Comparison of ENCODE assay signal across 8 cellular contexts in the genomic region with DNA sequence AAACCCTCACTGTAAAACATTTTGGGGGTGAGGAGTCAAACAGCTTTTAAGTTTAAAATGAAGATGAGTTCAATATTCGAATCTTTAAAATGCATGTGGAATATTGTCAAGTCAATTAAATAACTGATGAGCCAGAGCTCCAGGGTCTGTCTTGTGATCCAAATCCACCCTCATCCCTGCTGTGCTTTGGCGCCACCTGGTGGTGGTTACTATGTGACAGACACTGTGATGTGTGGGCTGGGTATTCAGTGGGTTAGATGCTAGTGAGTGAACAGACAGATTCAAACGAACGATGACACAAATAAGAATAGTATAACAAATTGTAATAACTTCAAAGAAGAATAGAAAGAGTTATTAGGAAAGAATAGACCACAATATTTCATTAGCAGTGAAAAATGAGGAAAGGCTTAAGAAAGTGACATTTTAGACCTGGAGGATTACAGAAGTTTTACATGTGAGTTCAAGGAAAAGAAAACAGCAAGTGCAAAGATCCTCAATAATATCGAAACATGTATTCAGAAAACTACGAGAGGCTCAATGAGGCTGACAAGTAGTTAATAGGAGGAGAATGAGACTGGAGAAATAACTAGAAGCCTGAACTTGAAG. TPM values are rescaled to one million over a fixed set of nuclear protein-coding genes. Genes with fewer than 3 reads are reported as not detected.
DNase-seq lines count a peak whose midpoint lies in the region; ATAC-seq and TF ChIP-seq lines count a peak whose summit lies in the region.

No MANE protein-coding gene starts in this region.

- no peak overlapping the region for H3K27ac ChIP-seq in CD8-positive, alpha-beta memory T cell (ENCODE audit: low read depth, low read length)
- H3K27ac ChIP-seq in OCI-LY1 (ENCODE audit: low read depth, low read length, poor library complexity, severe bottlenecking) (no peak overlapping the region), neural progenitor cell (no peak overlapping the region), substantia nigra (ENCODE audit: low read depth, low read length, poor library complexity, severe bottlenecking) (no peak overlapping the region)

- no peak overlapping the region for H3K27ac Mint-ChIP-seq in CD8-positive, alpha-beta memory T cell
- H3K27ac Mint-ChIP-seq in activated T-cell treated with anti-CD3 and anti-CD28 coated beads, Interleukin-2, amount 50 U/mL, for 24 hours, result no peak overlapping the region
- H3K27ac Mint-ChIP-seq in neural progenitor cell, result no peak overlapping the region

- no peaks in the 10 kb centered on the region for H3K9me2 ChIP-seq in OCI-LY1 (ENCODE audit: low read depth, low read length)

- H3K79me2 ChIP-seq in OCI-LY1 (ENCODE audit: insufficient read depth, low read length) (no peaks in the 10 kb centered on the region), neural progenitor cell (ENCODE audit: low read depth) (no peaks in the 10 kb centered on the region)

- H3K9ac ChIP-seq in OCI-LY1 (ENCODE audit: low read length), result no peak overlapping the region
- no peak overlapping the region for H3K9ac ChIP-seq in neural progenitor cell

- no peak overlapping the region for H3K4me3 Mint-ChIP-seq in CD8-positive, alpha-beta memory T cell
- H3K4me3 Mint-ChIP-seq in activated T-cell treated with anti-CD3 and anti-CD28 coated beads, Interleukin-2, amount 50 U/mL, for 24 hours, result no peak overlapping the region
- H3K4me3 Mint-ChIP-seq in neural progenitor cell, result no peak overlapping the region

- H3F3A ChIP-seq in OCI-LY1 (ENCODE audit: insufficient read depth, low read length) (no peaks in the 10 kb centered on the region), neural progenitor cell (ENCODE audit: low read depth) (no peaks in the 10 kb centered on the region)

- H3K36me3 Mint-ChIP-seq in CD8-positive, alpha-beta memory T cell, result no peaks in the 10 kb centered on the region
- H3K36me3 Mint-ChIP-seq in activated T-cell treated with anti-CD3 and anti-CD28 coated beads, Interleukin-2, amount 50 U/mL, for 24 hours (ENCODE audit: low read depth), result no peaks in the 10 kb centered on the region
- H3K36me3 Mint-ChIP-seq in neural progenitor cell, result no peaks in the 10 kb centered on the region

- H4K20me1 ChIP-seq in OCI-LY1 (ENCODE audit: insufficient read depth, low read length), result no peaks in the 10 kb centered on the region
- no peaks in the 10 kb centered on the region for H4K20me1 ChIP-seq in neural progenitor cell (ENCODE audit: low read depth)

- no peak overlapping the region for H3K4me2 ChIP-seq in OCI-LY1 (ENCODE audit: low read length)
- no peak overlapping the region for H3K4me2 ChIP-seq in neural progenitor cell

- POLR2A ChIA-PET in CD8-positive, alpha-beta memory T cell (lab: Charles Lee), result no interaction called here

- ATAC-seq in GM19328 (IDR thresholded peaks at IDR 0.05; ENCODE audit: unreplicated experiment) (peak; percentile 98), HG03432 (IDR thresholded peaks at IDR 0.05; ENCODE audit: unreplicated experiment) (peak; percentile 93)

- peak; percentile 15 to 71 (median 43) for DNase-seq in CD8-positive, alpha-beta memory T cell
- peak; percentile 76 for DNase-seq in activated T-cell treated with anti-CD3 and anti-CD28 coated beads, Interleukin-2, amount 50 U/mL, for 24 hours
- DNase-seq in fibroblast of peridontal ligament (ENCODE audit: extremely low read depth) (peak; percentile 76), neural progenitor cell (ENCODE audit: low spot score) (peak; percentile 88), substantia nigra (lab: John Stamatoyannopoulos, UW) (peak in 48 of 49 donors; percentile 2 to 89 (median 58))

- peak; percentile 95 for TF ChIP-seq CTCF in OCI-LY1 (IDR thresholded peaks at IDR 0.05; ENCODE audit: low read length)
- peak; percentile 98 for TF ChIP-seq CTCF in neural progenitor cell (IDR thresholded peaks at IDR 0.05)

- H3K4me1 Mint-ChIP-seq in CD8-positive, alpha-beta memory T cell, result no peaks in the 10 kb centered on the region
- no peaks in the 10 kb centered on the region for H3K4me1 Mint-ChIP-seq in activated T-cell treated with anti-CD3 and anti-CD28 coated beads, Interleukin-2, amount 50 U/mL, for 24 hours (ENCODE audit: low read depth)
- H3K4me1 Mint-ChIP-seq in neural progenitor cell, result no peaks in the 10 kb centered on the region

- no peak overlapping the region for H2AFZ ChIP-seq in OCI-LY1 (ENCODE audit: low read length)
- no peak overlapping the region for H2AFZ ChIP-seq in neural progenitor cell (replicated peaks)

- CTCF ChIA-PET in CD8-positive, alpha-beta memory T cell (lab: Charles Lee), result interaction anchor here (0.7 to 1.0 kb wide), 2 partner anchors 10 to 81 kb away, joined by 3 to 5 read pairs; no protein-coding TSS in a partner anchor

- H3K27me3 Mint-ChIP-seq in CD8-positive, alpha-beta memory T cell, result no peaks in the 10 kb centered on the region
- peaks cover 17% of the 10 kb centered on the region for H3K27me3 Mint-ChIP-seq in activated T-cell treated with anti-CD3 and anti-CD28 coated beads, Interleukin-2, amount 50 U/mL, for 24 hours
- H3K27me3 Mint-ChIP-seq in neural progenitor cell (ENCODE audit: insufficient read depth, low read depth), result peaks cover 2% of the 10 kb centered on the region

- no peaks in the 10 kb centered on the region for H3K9me3 ChIP-seq in CD8-positive, alpha-beta memory T cell (ENCODE audit: low read length)
- H3K9me3 ChIP-seq in OCI-LY1 (ENCODE audit: low read length) (no peaks in the 10 kb centered on the region), neural progenitor cell (ENCODE audit: low read depth) (no peaks in the 10 kb centered on the region)

- no peaks in the 10 kb centered on the region for H3K27me3 ChIP-seq in CD8-positive, alpha-beta memory T cell (ENCODE audit: insufficient read depth, low read length, poor library complexity, severe bottlenecking)
- H3K27me3 ChIP-seq in OCI-LY1 (ENCODE audit: insufficient read depth, low read length) (no peaks in the 10 kb centered on the region), neural progenitor cell (no peaks in the 10 kb centered on the region)

- H3K4me1 ChIP-seq in CD8-positive, alpha-beta memory T cell (ENCODE audit: insufficient read depth, low read length), result no peaks in the 10 kb centered on the region
- H3K4me1 ChIP-seq in OCI-LY1 (ENCODE audit: insufficient read depth, low read length, severe bottlenecking) (no peaks in the 10 kb centered on the region), neural progenitor cell (no peaks in the 10 kb centered on the region)

- H3K36me3 ChIP-seq in CD8-positive, alpha-beta memory T cell (ENCODE audit: insufficient read depth, low read length), result no peaks in the 10 kb centered on the region
- H3K36me3 ChIP-seq in OCI-LY1 (ENCODE audit: insufficient read depth, low read length), result no peaks in the 10 kb centered on the region
- no peaks in the 10 kb centered on the region for H3K36me3 ChIP-seq in neural progenitor cell

- H3K9me3 Mint-ChIP-seq in CD8-positive, alpha-beta memory T cell, result no peaks in the 10 kb centered on the region
- H3K9me3 Mint-ChIP-seq in activated T-cell treated with anti-CD3 and anti-CD28 coated beads, Interleukin-2, amount 50 U/mL, for 24 hours, result no peaks in the 10 kb centered on the region
- H3K9me3 Mint-ChIP-seq in neural progenitor cell, result no peaks in the 10 kb centered on the region

- no peak overlapping the region for H3K4me3 ChIP-seq in CD8-positive, alpha-beta memory T cell (ENCODE audit: low read length)
- H3K4me3 ChIP-seq in OCI-LY1 (ENCODE audit: low read depth, low read length, poor library complexity, severe bottlenecking) (no peak overlapping the region), neural progenitor cell (no peak overlapping the region)

RNA-seq across cellular contexts. Expression of a gene that starts 51.4 kb away (rescaled TPM):
- total RNA-seq in CD8-positive, alpha-beta memory T cell, result not detected
- polyA plus RNA-seq in CD8-positive, alpha-beta memory T cell, result not detected
- total RNA-seq in neural progenitor cell (ENCODE audit: low replicate concordance), result 0.30 and 0.90 TPM in 2 replicates
